21 cellular contexts compared by ENCODE assay signal in genomic region chr4:79281577-79282359, GRCh38. TPM values are rescaled to one million over a fixed set of nuclear protein-coding genes. Genes with fewer than 3 reads are reported as not detected.
A peak's percentile ranks its signal among the peaks of the same experiment; 100 is the strongest.
DNase-seq lines count a peak whose midpoint lies in the region; ATAC-seq and TF ChIP-seq lines count a peak whose summit lies in the region.
"Had no signal": no experiment of that assay in that cellular context is flagged by ENCODE, and none has a peak within 500 bp of the region (broad histone marks: within the 10 kb centered on the region; RNA-seq: fewer than 3 reads in every experiment).

No MANE protein-coding gene starts in this region.

- H3K9me3 Mint-ChIP-seq in WTC11 = peaks cover 3% of the 10 kb centered on the region; the same call in 1 of the 2 replicates
- H3K9me3 Mint-ChIP-seq: activated naive CD4-positive, alpha-beta T cell treated with anti-CD3 and anti-CD28 coated beads for 36 hours; dendritic cell treated with granulocyte-macrophage colony-stimulating factor and Interleukin-4, amounts not matched to agents 40 ng/mL and 50 ng/mL, for 4 days had no signal

- H2BK5ac ChIP-seq in mesenchymal stem cell (ENCODE audit: low read depth, low read length, poor library complexity, severe bottlenecking) = no peak overlapping the region

- H2BK120ac ChIP-seq in mesenchymal stem cell (ENCODE audit: low read depth, low read length) = no peak overlapping the region

- no peaks in the 10 kb centered on the region for H3K9me3 ChIP-seq in mesenchymal stem cell (ENCODE audit: control insufficient read depth, low read length)
- H3K9me3 ChIP-seq: esophagus squamous epithelium, psoas muscle, SJSA1 had no signal

- DNase-seq in WTC11 (ENCODE audit: low spot score) (no peak), mesenchymal stem cell (peak; percentile 19), DMS79 treated with DMSO at 0.1 percent for 48 hours (lab: John Stamatoyannopoulos, UW) (no peak), superior temporal gyrus (ENCODE audit: extremely low spot score) (no peak)
- DNase-seq: activated CD4-positive, alpha-beta T cell treated with anti-CD3 and anti-CD28 coated beads for 4 hours; activated naive CD4-positive, alpha-beta T cell treated with anti-CD3 and anti-CD28 coated beads for 36 hours; esophagus squamous epithelium; GM23248; head of caudate nucleus; islet precursor cell; natural killer cell; NCI-H187 treated with DMSO at 0.1 percent for 48 hours; PC-9; psoas muscle had no signal

- no peaks in the 10 kb centered on the region for H3K27me3 ChIP-seq in mesenchymal stem cell (ENCODE audit: control insufficient read depth in 1 of 2, insufficient read depth in 1 of 2, low read length in 2 of 2)
- H3K27me3 ChIP-seq: esophagus squamous epithelium had no signal

- H3K36me3 Mint-ChIP-seq in WTC11 = no peaks in the 10 kb centered on the region
- H3K36me3 Mint-ChIP-seq: natural killer cell had no signal

- no peak overlapping the region for H3K14ac ChIP-seq in mesenchymal stem cell (ENCODE audit: low read length in 2 of 2)

- peak; percentile 61 for ATAC-seq in GM18519 (IDR thresholded peaks at IDR 0.05; ENCODE audit: low FRiP score, unreplicated experiment)
- peak; percentile 71 for ATAC-seq in HG03520 (IDR thresholded peaks at IDR 0.05; ENCODE audit: unreplicated experiment)
- ATAC-seq in WTC11 = peak; percentile 86
- no peak for ATAC-seq in HG03354 (IDR thresholded peaks at IDR 0.05; ENCODE audit: poor library complexity, severe bottlenecking, unreplicated experiment)
- no peak for ATAC-seq in GM19463 (IDR thresholded peaks at IDR 0.05; ENCODE audit: unreplicated experiment)
- ATAC-seq: natural killer cell, psoas muscle had no signal

- no peak overlapping the region for H3K27ac ChIP-seq in mesenchymal stem cell (ENCODE audit: low read length, poor library complexity, severe bottlenecking)
- H3K27ac ChIP-seq: esophagus squamous epithelium, GM23248, PC-9, psoas muscle, SJSA1 had no signal

- H2AFZ ChIP-seq in mesenchymal stem cell (ENCODE audit: low read depth, low read length) = peak overlapping the region; percentile 51
- H2AFZ ChIP-seq: GM23248, PC-9 had no signal

- H4K91ac ChIP-seq in mesenchymal stem cell (ENCODE audit: low read length) = no peak overlapping the region

- no peaks in the 10 kb centered on the region for H3K79me1 ChIP-seq in mesenchymal stem cell (replicated peaks; ENCODE audit: low read length, poor library complexity, severe bottlenecking)

- TF ChIP-seq CTCF in WTC11 (IDR thresholded peaks at IDR 0.05) = no peak

- H3K27me3 Mint-ChIP-seq in WTC11 (ENCODE audit: low read depth) = no peaks in the 10 kb centered on the region
- H3K27me3 Mint-ChIP-seq: dendritic cell treated with granulocyte-macrophage colony-stimulating factor and Interleukin-4, amounts not matched to agents 40 ng/mL and 50 ng/mL, for 4 days had no signal

- H3K9ac ChIP-seq in mesenchymal stem cell (ENCODE audit: low read length) = no peak overlapping the region
- H3K9ac ChIP-seq: GM23248 had no signal

- H4K8ac ChIP-seq in mesenchymal stem cell (ENCODE audit: low read length) = no peak overlapping the region

- no peak overlapping the region for H3K4ac ChIP-seq in mesenchymal stem cell (ENCODE audit: low read depth in 1 of 2, low read length in 2 of 2)

- H3K4me1 Mint-ChIP-seq in WTC11 = no peaks in the 10 kb centered on the region; the same call in 1 of the 2 replicates
- H3K4me1 Mint-ChIP-seq: natural killer cell had no signal

- no peak overlapping the region for H2AK5ac ChIP-seq in mesenchymal stem cell (ENCODE audit: low read length, severe bottlenecking)

- H3K4me2 ChIP-seq in mesenchymal stem cell (ENCODE audit: low read length, poor library complexity, severe bottlenecking) = no peak overlapping the region
- H3K4me2 ChIP-seq: PC-9 had no signal

- POLR2A ChIA-PET in WTC11 (lab: Charles Lee) = no interaction called here

- no peak overlapping the region for H2BK12ac ChIP-seq in mesenchymal stem cell (ENCODE audit: low read length in 2 of 2)

- no peak overlapping the region for H2BK15ac ChIP-seq in mesenchymal stem cell (ENCODE audit: low read depth, poor library complexity, severe bottlenecking)

- no peak overlapping the region for H3K23ac ChIP-seq in mesenchymal stem cell (ENCODE audit: low read length in 2 of 2)

- WGBS in mesenchymal stem cell = 52% methylated on average over 1 of the region's 1 CpG

- H3K4me3 Mint-ChIP-seq in WTC11 = no peak overlapping the region
- H3K4me3 Mint-ChIP-seq: activated naive CD4-positive, alpha-beta T cell treated with anti-CD3 and anti-CD28 coated beads for 36 hours; dendritic cell treated with granulocyte-macrophage colony-stimulating factor and Interleukin-4, amounts not matched to agents 40 ng/mL and 50 ng/mL, for 4 days; natural killer cell had no signal

- no peaks in the 10 kb centered on the region for H3K36me3 ChIP-seq in mesenchymal stem cell (ENCODE audit: control insufficient read depth in 1 of 2, insufficient read depth in 2 of 2, low read depth in 1 of 2, low read length in 2 of 2)
- H3K36me3 ChIP-seq: esophagus squamous epithelium, SJSA1 had no signal

- no peak overlapping the region for H3K4me3 ChIP-seq in mesenchymal stem cell (ENCODE audit: insufficient read depth in 1 of 2, low read depth in 1 of 2, low read length in 2 of 2)
- H3K4me3 ChIP-seq: esophagus squamous epithelium, GM23248, PC-9, psoas muscle, SJSA1 had no signal

- no peak overlapping the region for H3K27ac Mint-ChIP-seq in WTC11
- H3K27ac Mint-ChIP-seq: activated naive CD4-positive, alpha-beta T cell treated with anti-CD3 and anti-CD28 coated beads for 36 hours; dendritic cell treated with granulocyte-macrophage colony-stimulating factor and Interleukin-4, amounts not matched to agents 40 ng/mL and 50 ng/mL, for 4 days; natural killer cell had no signal

- no peak overlapping the region for H3K18ac ChIP-seq in mesenchymal stem cell (ENCODE audit: low read depth in 1 of 2, low read length in 2 of 2)

- CTCF ChIA-PET in WTC11 (lab: Charles Lee) = no interaction called here

- H3K4me1 ChIP-seq in mesenchymal stem cell (ENCODE audit: control insufficient read depth, insufficient read depth, low read depth, low read length) = no peaks in the 10 kb centered on the region
- H3K4me1 ChIP-seq: psoas muscle, SJSA1 had no signal

TF ChIP-seq in WTC11, 78 proteins besides CTCF, POLR2A, EP300 and RAD21 (continues in another document):
- TF ChIP-seq ATF1 (CRISPR knock-in tag; IDR thresholded peaks at IDR 0.05) (no peak), SMAD4 (CRISPR knock-in tag; IDR thresholded peaks at IDR 0.05) (no peak), FOXP4 (CRISPR knock-in tag; IDR thresholded peaks at IDR 0.05) (no peak), NFE2L1 (CRISPR knock-in tag; IDR thresholded peaks at IDR 0.05) (no peak), PRRX2 (CRISPR knock-in tag; IDR thresholded peaks at IDR 0.05) (no peak), NR2C2 (CRISPR knock-in tag; IDR thresholded peaks at IDR 0.05) (no peak), ZNF263 (CRISPR knock-in tag; IDR thresholded peaks at IDR 0.05; ENCODE audit: low read depth) (no peak), GABPB1 (CRISPR knock-in tag; IDR thresholded peaks at IDR 0.05) (no peak), KAT7 (CRISPR knock-in tag; IDR thresholded peaks at IDR 0.05; ENCODE audit: borderline replicate concordance) (no peak)
- TF ChIP-seq, protein P1, sequence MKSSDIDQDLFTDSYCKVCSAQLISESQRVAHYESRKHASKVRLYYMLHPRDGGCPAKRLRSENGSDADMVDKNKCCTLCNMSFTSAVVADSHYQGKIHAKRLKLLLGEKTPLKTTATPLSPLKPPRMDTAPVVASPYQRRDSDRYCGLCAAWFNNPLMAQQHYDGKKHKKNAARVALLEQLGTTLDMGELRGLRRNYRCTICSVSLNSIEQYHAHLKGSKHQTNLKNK (CRISPR knock-in tag; IDR thresholded peaks at IDR 0.05) = no peak
- TF ChIP-seq, protein P2, sequence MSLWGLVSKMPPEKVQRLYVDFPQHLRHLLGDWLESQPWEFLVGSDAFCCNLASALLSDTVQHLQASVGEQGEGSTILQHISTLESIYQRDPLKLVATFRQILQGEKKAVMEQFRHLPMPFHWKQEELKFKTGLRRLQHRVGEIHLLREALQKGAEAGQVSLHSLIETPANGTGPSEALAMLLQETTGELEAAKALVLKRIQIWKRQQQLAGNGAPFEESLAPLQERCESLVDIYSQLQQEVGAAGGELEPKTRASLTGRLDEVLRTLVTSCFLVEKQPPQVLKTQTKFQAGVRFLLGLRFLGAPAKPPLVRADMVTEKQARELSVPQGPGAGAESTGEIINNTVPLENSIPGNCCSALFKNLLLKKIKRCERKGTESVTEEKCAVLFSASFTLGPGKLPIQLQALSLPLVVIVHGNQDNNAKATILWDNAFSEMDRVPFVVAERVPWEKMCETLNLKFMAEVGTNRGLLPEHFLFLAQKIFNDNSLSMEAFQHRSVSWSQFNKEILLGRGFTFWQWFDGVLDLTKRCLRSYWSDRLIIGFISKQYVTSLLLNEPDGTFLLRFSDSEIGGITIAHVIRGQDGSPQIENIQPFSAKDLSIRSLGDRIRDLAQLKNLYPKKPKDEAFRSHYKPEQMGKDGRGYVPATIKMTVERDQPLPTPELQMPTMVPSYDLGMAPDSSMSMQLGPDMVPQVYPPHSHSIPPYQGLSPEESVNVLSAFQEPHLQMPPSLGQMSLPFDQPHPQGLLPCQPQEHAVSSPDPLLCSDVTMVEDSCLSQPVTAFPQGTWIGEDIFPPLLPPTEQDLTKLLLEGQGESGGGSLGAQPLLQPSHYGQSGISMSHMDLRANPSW (CRISPR knock-in tag; conservative IDR thresholded peaks at IDR 0.05; ENCODE audit: low read depth) = no peak

RNA-seq across cellular contexts. Expression of gene NAA11, which starts 44.1 kb away (rescaled TPM):
- total RNA-seq in WTC11 (2021) = 0.09 TPM in 1 of 3 replicates, not detected in the others
- not detected for polyA plus RNA-seq in mesenchymal stem cell (2013, experiment 1 of 2)
- not detected for polyA plus RNA-seq in mesenchymal stem cell (2013, experiment 2 of 2)
- total RNA-seq: activated naive CD4-positive, alpha-beta T cell treated with anti-CD3 and anti-CD28 coated beads for 36 hours; esophagus squamous epithelium; GM23248; natural killer cell; NCI-H460; PC-9; psoas muscle; SJSA1 had no signal
- polyA plus RNA-seq: GM23248, psoas muscle had no signal

Comparison
In these comparisons a context has a peak if more than half of its experiments do, and no peak if none do; other contexts are left out.
1. ATAC-seq: peak in GM18519 (single experiment), HG03520 (single experiment) and WTC11 (single experiment); none in HG03354 (single experiment) and GM19463 (single experiment).